Comparison of ENCODE assay signal across 10 cellular contexts in genomic region chr3:50573566-50574279, GRCh38. TPM values are rescaled to one million over a fixed set of nuclear protein-coding genes. Genes with fewer than 3 reads are reported as not detected.
DNase-seq lines count a peak whose midpoint lies in the region; TF ChIP-seq lines count a peak whose summit lies in the region.
"Had no signal": no experiment of that assay in that cellular context is flagged by ENCODE, and none has a peak within 500 bp of the region (broad histone marks: within the 10 kb centered on the region; RNA-seq: fewer than 3 reads in every experiment).

No MANE protein-coding gene starts in this region.

- H3K27me3 ChIP-seq in stomach = no peaks in the 10 kb centered on the region

- H3K36me3 ChIP-seq in stomach = peaks cover 13 to 56% (median 44%) of the 10 kb centered on the region in 4 donors

- no peaks in the 10 kb centered on the region for H3K9me3 ChIP-seq in stomach

- peaks cover 35% of the 10 kb centered on the region for H3K36me3 Mint-ChIP-seq in activated naive CD4-positive, alpha-beta T cell treated with anti-CD3 and anti-CD28 coated beads for 36 hours (ENCODE audit: low read depth)

- peaks cover 13 to 35% (median 20%) of the 10 kb centered on the region in 4 donors for H3K4me1 ChIP-seq in stomach

- DNase-seq in activated CD4-positive, alpha-beta T cell treated with anti-CD3 and anti-CD28 coated beads for 4 hours = peak; percentile 75 to 79
- peak; percentile 85 for DNase-seq in activated naive CD4-positive, alpha-beta T cell treated with anti-CD3 and anti-CD28 coated beads for 36 hours
- DNase-seq in stimulated activated CD4-positive, alpha-beta T cell treated with anti-CD3 and anti-CD28 coated beads, Interleukin-12 subunit alpha, Interleukin-12 subunit beta, amount 100 ng/mL, for 24 hours (ENCODE audit: low read depth in 2 of 2) = peak; percentile 52 to 66
- no peak for DNase-seq in stomach
- no peak for DNase-seq in NCI-H146 (lab: John Stamatoyannopoulos, UW)
- no peak for DNase-seq in foreskin fibroblast
- DNase-seq in retina = no peak
- DNase-seq: hypothalamus, NCI-H1417 treated with DMSO at 0.1 percent for 48 hours had no signal

- H3K4me1 Mint-ChIP-seq in activated naive CD4-positive, alpha-beta T cell treated with anti-CD3 and anti-CD28 coated beads for 36 hours (ENCODE audit: low read depth) = peaks cover 63% of the 10 kb centered on the region

- TF ChIP-seq CTCF in stomach (IDR thresholded peaks at IDR 0.05) (no peak), foreskin fibroblast (IDR thresholded peaks at IDR 0.05; ENCODE audit: low read depth, low read length) (no peak)

- H3K27ac ChIP-seq in stomach = peak overlapping the region in 3 of 5 donors; percentile 14 to 25 (median 24)

- TF ChIP-seq EP300 in stomach (IDR thresholded peaks at IDR 0.05) = no peak

- no peaks in the 10 kb centered on the region for H3K27me3 Mint-ChIP-seq in activated naive CD4-positive, alpha-beta T cell treated with anti-CD3 and anti-CD28 coated beads for 36 hours (ENCODE audit: low read depth)

- intact Hi-C loops in activated naive CD4-positive, alpha-beta T cell treated with anti-CD3 and anti-CD28 coated beads for 36 hours (cut with micrococcal nuclease) = loop anchor here (2.0 to 5.0 kb wide), 3 partner anchors 399 to 929 kb away; partner anchors contain the start of gene DCAF1
- intact Hi-C loops in stomach (cut with DNase I; ENCODE audit: low total_unique reads) = loop anchor here (5.0 kb wide), 1 partner anchor 39 kb away; the partner anchor contains the start of gene CISH

- peak overlapping the region; percentile 95 for H3K27ac Mint-ChIP-seq in activated naive CD4-positive, alpha-beta T cell treated with anti-CD3 and anti-CD28 coated beads for 36 hours
- H3K27ac Mint-ChIP-seq: nephron had no signal

- TF ChIP-seq POLR2A in stomach (IDR thresholded peaks at IDR 0.05) = no peak

- WGBS in stomach, 5 donors = 56 to 76% (median 74%) methylated on average over 6 to 7 of the region's 7 CpGs

- H3K4me3 Mint-ChIP-seq in activated naive CD4-positive, alpha-beta T cell treated with anti-CD3 and anti-CD28 coated beads for 36 hours = peak overlapping the region; percentile 50
- H3K4me3 Mint-ChIP-seq: nephron had no signal

- H3K4me3 ChIP-seq in stomach (no peak overlapping the region), foreskin fibroblast (ENCODE audit: low read depth in 1 of 2, low read length in 2 of 2) (no peak overlapping the region)

- CTCF ChIA-PET in activated naive CD4-positive, alpha-beta T cell treated with anti-CD3 and anti-CD28 coated beads for 36 hours (lab: Charles Lee) = interaction anchor here (0.8 to 13.0 kb wide), 9 partner anchors 15 to 100 kb away, joined by 3 to 376 read pairs (median 20); partner anchors contain the start of genes CISH, DOCK3 and MAPKAPK3

- H3K9me3 Mint-ChIP-seq in activated naive CD4-positive, alpha-beta T cell treated with anti-CD3 and anti-CD28 coated beads for 36 hours = no peaks in the 10 kb centered on the region
- H3K9me3 Mint-ChIP-seq: nephron had no signal

RNA-seq across cellular contexts. Expression of gene HEMK1, which starts 4.4 kb away (rescaled TPM):
- total RNA-seq in activated naive CD4-positive, alpha-beta T cell treated with anti-CD3 and anti-CD28 coated beads for 36 hours = 10 to 100 TPM; 27.0 to 30.4 TPM
- total RNA-seq in stomach = 10 to 100 TPM in 2 of 5 donors, 1 to 10 TPM in 3; 5.8 to 14.3 (median 6.4) TPM
- polyA plus RNA-seq in stomach = 10 to 100 TPM; 19.8 to 24.8 (median 20.0) TPM

RNA-seq across cellular contexts. Expression of gene C3orf18, which starts 6.2 kb away (rescaled TPM):
- 1 to 10 TPM; 3.1 to 3.8 TPM for total RNA-seq in activated naive CD4-positive, alpha-beta T cell treated with anti-CD3 and anti-CD28 coated beads for 36 hours
- 10 to 100 TPM in 2 of 5 donors, 1 to 10 TPM in 2, not detected in 1; 4.9 to 75.0 (median 16.4) TPM for total RNA-seq in stomach
- 1 to 10 TPM; 5.9 to 9.0 (median 8.2) TPM for polyA plus RNA-seq in stomach

RNA-seq across cellular contexts. Expression of gene CISH, which starts 37.9 kb away (rescaled TPM):
- 100 to 1,000 TPM; 136 to 138 TPM for total RNA-seq in activated naive CD4-positive, alpha-beta T cell treated with anti-CD3 and anti-CD28 coated beads for 36 hours
- total RNA-seq in stomach = 1 to 10 TPM; 1.8 to 5.7 (median 3.6) TPM
- polyA plus RNA-seq in stomach = 10 to 100 TPM in 1 of 3 donors, 1 to 10 TPM in 2; 6.8 to 11.5 (median 7.7) TPM

RNA-seq across cellular contexts. Expression of gene MAPKAPK3, which starts 43.2 kb away (rescaled TPM):
- total RNA-seq in activated naive CD4-positive, alpha-beta T cell treated with anti-CD3 and anti-CD28 coated beads for 36 hours = 100 to 1,000 TPM; 105 to 106 TPM
- 10 to 100 TPM; 10.3 to 50.0 (median 24.6) TPM for total RNA-seq in stomach
- polyA plus RNA-seq in stomach = 10 to 100 TPM; 21.5 to 41.3 (median 37.1) TPM

Comparison
In these comparisons a context has a peak if more than half of its experiments do, and no peak if none do; other contexts are left out.
1. DNase-seq: peak in activated CD4-positive, alpha-beta T cell treated with anti-CD3 and anti-CD28 coated beads for 4 hours (2 of 2), activated naive CD4-positive, alpha-beta T cell treated with anti-CD3 and anti-CD28 coated beads for 36 hours (single experiment) and stimulated activated CD4-positive, alpha-beta T cell treated with anti-CD3 and anti-CD28 coated beads, Interleukin-12 subunit alpha, Interleukin-12 subunit beta, amount 100 ng/mL, for 24 hours (2 of 2); none in stomach (single experiment), NCI-H146 (single experiment), foreskin fibroblast (0 of 2) and retina (single experiment).
2. RNA of gene CISH, which starts 37.9 kb away (total RNA-seq): 136 to 138 TPM in activated naive CD4-positive, alpha-beta T cell treated with anti-CD3 and anti-CD28 coated beads for 36 hours; 1.8 to 5.7 TPM in stomach; every median in the first group is over 10 times any median in the second.